In genomic region chr6:89310929-89311328, GRCh38 we compare ENCODE assay signal across 1 cellular context.
TF ChIP-seq lines count a peak whose summit lies in the region.

No MANE protein-coding gene starts in this region.

TF ChIP-seq in HCT116, 20 proteins besides CTCF, POLR2A, EP300 and RAD21 (continued from another document):
- peak; percentile 39 for TF ChIP-seq TCF7L2 (IDR thresholded peaks at IDR 0.05; ENCODE audit: borderline replicate concordance, extremely low read depth, insufficient read depth, insufficient read length)
